ENCODE assay signal across 9 cellular contexts in genomic region chr10:81873932-81874816, GRCh38. TPM values are rescaled to one million over a fixed set of nuclear protein-coding genes. Genes with fewer than 3 reads are reported as not detected.
DNase-seq lines count a peak whose midpoint lies in the region; ATAC-seq and TF ChIP-seq lines count a peak whose summit lies in the region.
"Had no signal": no experiment of that assay in that cellular context is flagged by ENCODE, and none has a peak within 500 bp of the region (broad histone marks: within the 10 kb centered on the region; RNA-seq: fewer than 3 reads in every experiment).

No MANE protein-coding gene starts in this region.

- no peak overlapping the region for H3K27ac ChIP-seq in RWPE1

- H3K4me1 Mint-ChIP-seq in naive thymus-derived CD8-positive, alpha-beta T cell = peaks cover 7 to 21% (median 16%) of the 10 kb centered on the region in 4 donors

- peak; percentile 52 for ATAC-seq in GM18909 (IDR thresholded peaks at IDR 0.05; ENCODE audit: poor library complexity, unreplicated experiment)
- ATAC-seq in naive thymus-derived CD8-positive, alpha-beta T cell = peak in 1 of 2 donors; percentile 47
- no peak for ATAC-seq in HG02763 (IDR thresholded peaks at IDR 0.05; ENCODE audit: unreplicated experiment)

- TF ChIP-seq CTCF in epithelial cell of proximal tubule (conservative IDR thresholded peaks at IDR 0.05; ENCODE audit: low read depth, low read length) (no peak), RWPE1 (conservative IDR thresholded peaks at IDR 0.05; ENCODE audit: low read depth) (no peak)

- H3K36me3 Mint-ChIP-seq in naive thymus-derived CD8-positive, alpha-beta T cell = peaks cover 0 to 8% (median 6%) of the 10 kb centered on the region in 3 donors

- POLR2A ChIA-PET in naive thymus-derived CD8-positive, alpha-beta T cell (lab: Charles Lee) = no interaction called here
- POLR2A ChIA-PET in RWPE1 (lab: Yijun Ruan, JAX; ENCODE audit: low non-redundant PET) = no interaction called here

- H3K4me3 Mint-ChIP-seq in naive thymus-derived CD8-positive, alpha-beta T cell = peak overlapping the region in 9 of 10 donors; percentile 20 to 80 (median 56)

- H3K27me3 Mint-ChIP-seq in naive thymus-derived CD8-positive, alpha-beta T cell = peaks cover 30 to 73% (median 45%) of the 10 kb centered on the region in 5 donors

- CTCF ChIA-PET in RWPE1 (lab: Yijun Ruan, JAX) = interaction anchor here (0.6 kb wide), 1 partner anchor 472 kb away, joined by 3 read pairs; no protein-coding TSS in a partner anchor

- peak overlapping the region; percentile 57 for H3K4me3 ChIP-seq in epithelial cell of proximal tubule (ENCODE audit: low read depth, low read length)

- H3K27ac Mint-ChIP-seq in naive thymus-derived CD8-positive, alpha-beta T cell = no peak overlapping the region

- peaks cover 0 to 5% (median 0%) of the 10 kb centered on the region in 9 donors for H3K9me3 Mint-ChIP-seq in naive thymus-derived CD8-positive, alpha-beta T cell

- DNase-seq in NCI-H510A treated with DMSO at 0.1 percent for 48 hours (lab: John Stamatoyannopoulos, UW) = peak; percentile 49
- DNase-seq in epithelial cell of proximal tubule (ENCODE audit: low read depth) = no peak
- peak in 1 of 10 donors; percentile 9 for DNase-seq in naive thymus-derived CD8-positive, alpha-beta T cell
- no peak for DNase-seq in RWPE1 (ENCODE audit: low spot score)
- no peak for DNase-seq in activated effector memory CD4-positive, alpha-beta T cell treated with Interleukin-2 at 50 U/mL for 16 hours
- no peak for DNase-seq in HUDEP-2 (lab: John Stamatoyannopoulos, UW; ENCODE audit: unreplicated experiment in 76 of 76)

RNA-seq across cellular contexts. Expression of gene NRG3, which starts 0.8 kb away (rescaled TPM):
- 0.58 and 0.92 TPM in 2 replicates for total RNA-seq in epithelial cell of proximal tubule
- not detected for total RNA-seq in naive thymus-derived CD8-positive, alpha-beta T cell
- polyA plus RNA-seq in naive thymus-derived CD8-positive, alpha-beta T cell = not detected
- total RNA-seq: fibroblast of lung had no signal
- polyA plus RNA-seq: fibroblast of lung had no signal
